ENCODE assay signal across 10 cellular contexts in genomic region chr20:50655325-50655880, GRCh38. TPM values are rescaled to one million over a fixed set of nuclear protein-coding genes. Genes with fewer than 3 reads are reported as not detected.
DNase-seq lines count a peak whose midpoint lies in the region; ATAC-seq lines count a peak whose summit lies in the region.
"Had no signal": no experiment of that assay in that cellular context is flagged by ENCODE, and none has a peak within 500 bp of the region (broad histone marks: within the 10 kb centered on the region; RNA-seq: fewer than 3 reads in every experiment).

No MANE protein-coding gene starts in this region.

- H3K27ac ChIP-seq in GM23248 (peak overlapping the region; percentile 90), skeletal muscle tissue (ENCODE audit: low read depth, low read length) (peak overlapping the region; percentile 74)

- H3K27me3 ChIP-seq in GM23248 (replicated peaks; ENCODE audit: insufficient read depth) (no peaks in the 10 kb centered on the region), skeletal muscle tissue (ENCODE audit: control insufficient read depth in 3 of 3, insufficient read depth in 3 of 3, low read length in 3 of 3) (no peaks in the 10 kb centered on the region)

- WGBS in GM23248 (ENCODE audit: low coverage in 1 of 2, low lambda C conversion rate in 2 of 2, missing lambda C conversion rate in 2 of 2), 2 experiments: 1 to 6% methylated on average over 15 of the region's 15 CpGs

- H3K9ac ChIP-seq in GM23248: peak overlapping the region; percentile 85
- H3K9ac ChIP-seq in skeletal muscle tissue (ENCODE audit: low read depth in 1 of 3, low read length in 3 of 3): peak overlapping the region in 1 of 3 donors; percentile 15

- H3K9me2 ChIP-seq in GM23248 (ENCODE audit: insufficient read depth): no peaks in the 10 kb centered on the region

- H4K20me1 ChIP-seq in GM23248 (ENCODE audit: insufficient read depth): no peaks in the 10 kb centered on the region

- H3F3A ChIP-seq in GM23248 (ENCODE audit: insufficient read depth): peaks cover 32% of the 10 kb centered on the region; the same call in 1 of the 2 replicates

- H3K4me3 ChIP-seq in GM23248 (peak overlapping the region; percentile 54), skeletal muscle tissue (ENCODE audit: low read length in 3 of 3) (no peak overlapping the region)

- peaks cover 16% of the 10 kb centered on the region for H3K4me1 ChIP-seq in GM23248 (ENCODE audit: insufficient read depth)
- H3K4me1 ChIP-seq in skeletal muscle tissue (ENCODE audit: control insufficient read depth in 3 of 3, insufficient read depth in 3 of 3, low read length in 3 of 3): peaks cover 18 to 26% (median 21%) of the 10 kb centered on the region in 3 donors

- no peaks in the 10 kb centered on the region for H3K36me3 ChIP-seq in GM23248 (ENCODE audit: low read depth)
- H3K36me3 ChIP-seq in skeletal muscle tissue (ENCODE audit: control insufficient read depth in 3 of 3, insufficient read depth in 3 of 3, low read length in 3 of 3): no peaks in the 10 kb centered on the region

- ATAC-seq in HG02571 (IDR thresholded peaks at IDR 0.05; ENCODE audit: unreplicated experiment) (no peak), HG02981 (IDR thresholded peaks at IDR 0.05; ENCODE audit: unreplicated experiment) (no peak)

- peak overlapping the region; percentile 71 for H2AFZ ChIP-seq in GM23248

- in situ Hi-C loops in GM23248 (cut with MboI): no loop called here

- H3K79me2 ChIP-seq in GM23248 (ENCODE audit: insufficient read depth): no peaks in the 10 kb centered on the region

- DNase-seq in GM23248 (peak; percentile 92), amygdala (lab: John Stamatoyannopoulos, UW) (peak in 41 of 56 donors; percentile 4 to 55 (median 21)), hippocampal formation (lab: John Stamatoyannopoulos, UW) (peak; percentile 30 to 37), SW480 (ENCODE audit: low spot score) (no peak), cerebellar nuclear complex (lab: John Stamatoyannopoulos, UW) (no peak)
- DNase-seq: activated naive CD8-positive, alpha-beta T cell treated with anti-CD3 and anti-CD28 coated beads, Interleukin-2, amount 10 ng/mL, durations not matched to agents 7 days and 5 days; Kasumi-1 had no signal

- H3K4me2 ChIP-seq in GM23248 (ENCODE audit: unreplicated experiment): peak overlapping the region; percentile 81

- no peaks in the 10 kb centered on the region for H3K9me3 ChIP-seq in GM23248 (ENCODE audit: low read depth)
- H3K9me3 ChIP-seq in skeletal muscle tissue (ENCODE audit: control insufficient read depth in 3 of 3, low read length in 3 of 3): no peaks in the 10 kb centered on the region

RNA-seq across cellular contexts. Expression of gene RIPOR3, which starts 35.9 kb away (rescaled TPM):
- 0.76 TPM in 1 of 2 replicates, not detected in the other for total RNA-seq in GM23248 (2014; rRNA removed; shearing (Covaris generic))
- 0.49 TPM in 2 replicates for polyA plus RNA-seq in GM23248 (2016; fragmentation: Nextera tagmentation; extraction: Ambion mirVana)
- 2.6 TPM for total RNA-seq in skeletal muscle tissue
- total RNA-seq: activated naive CD8-positive, alpha-beta T cell treated with anti-CD3 and anti-CD28 coated beads, Interleukin-2, amount 10 ng/mL, durations not matched to agents 7 days and 5 days had no signal

Comparison
In these comparisons a context has a peak if more than half of its experiments do, and no peak if none do; other contexts are left out.
1. DNase-seq: peak in GM23248 (single experiment), amygdala (41 of 56) and hippocampal formation (2 of 2); none in SW480 (single experiment) and cerebellar nuclear complex (0 of 2).